In the genomic region with DNA sequence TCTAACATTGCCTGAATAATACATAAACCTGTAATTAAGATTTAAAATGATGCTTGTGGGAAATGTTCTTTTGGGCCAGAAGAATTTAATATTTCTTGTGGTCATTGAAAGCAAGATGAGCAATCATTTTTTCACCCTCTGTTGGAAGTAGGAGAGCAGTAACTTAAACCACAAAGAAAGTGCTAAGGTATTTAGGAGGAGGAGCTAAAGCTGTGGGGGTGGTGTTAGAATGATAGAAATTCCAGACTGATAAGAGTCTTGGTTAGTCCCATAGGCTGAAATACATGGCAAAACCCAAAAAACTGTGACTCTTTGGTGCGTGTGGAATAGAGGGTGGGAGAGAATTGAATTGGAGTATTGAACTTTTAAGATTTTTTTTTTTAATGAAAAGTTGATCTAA, we compare ENCODE assay signal across 23 cellular contexts.
A peak's percentile ranks its signal among the peaks of the same experiment; 100 is the strongest.
DNase-seq lines count a peak whose midpoint lies in the region; ATAC-seq, FAIRE-seq and TF ChIP-seq lines count a peak whose summit lies in the region.
"Had no signal": no experiment of that assay in that cellular context is flagged by ENCODE, and none has a peak within 500 bp of the region (broad histone marks: within the 10 kb centered on the region; RNA-seq: fewer than 3 reads in every experiment).

No MANE protein-coding gene starts in this region.

- H3K36me3 ChIP-seq in bronchial epithelial cell (ENCODE audit: control insufficient read depth, insufficient read depth, low read length) = no peaks in the 10 kb centered on the region
- H3K36me3 ChIP-seq: HAP-1 had no signal

- no peak overlapping the region for H3K4me3 ChIP-seq in bronchial epithelial cell (ENCODE audit: low read depth, low read length)
- H3K4me3 ChIP-seq: HAP-1, SK-N-MC had no signal

- peak; percentile 30 for DNase-seq in A172 (ENCODE audit: low spot score)
- DNase-seq in NCI-H226 = peak; percentile 66
- DNase-seq in bronchial epithelial cell (ENCODE audit: low read depth) = peak; percentile 23
- peak; percentile 17 for DNase-seq in kidney glomerular epithelial cell (lab: John Stamatoyannopoulos, UW)
- DNase-seq in H54 (ENCODE audit: insufficient read length, low spot score) = no peak
- DNase-seq in activated naive CD4-positive, alpha-beta T cell treated with anti-CD3 and anti-CD28 coated beads, Interleukin-2, amount 10 ng/mL, durations not matched to agents 7 days and 5 days = no peak
- DNase-seq in left colon = no peak
- DNase-seq in GM20000 (ENCODE audit: low spot score) = no peak
- DNase-seq: 8988T; Caco-2; CD4-positive, CD25-positive, alpha-beta regulatory T cell; Karpas-422; MM.1S; NCI-H1092; NCI-H1436 treated with DMSO at 0.1 percent for 48 hours; NCI-H2029; NCI-H446; Right ventricle myocardium superior had no signal

- H3K27me3 ChIP-seq in bronchial epithelial cell (ENCODE audit: control insufficient read depth, insufficient read depth, low read length) = no peaks in the 10 kb centered on the region

- TF ChIP-seq CTCF in bronchial epithelial cell (IDR thresholded peaks at IDR 0.05; ENCODE audit: insufficient read depth, low read length, severe bottlenecking) = no peak
- TF ChIP-seq CTCF in GM20000 (IDR thresholded peaks at IDR 0.05; ENCODE audit: extremely low read depth, missing control alignments) = no peak

- no peaks in the 10 kb centered on the region for H3K36me3 Mint-ChIP-seq in activated naive CD4-positive, alpha-beta T cell treated with anti-CD3 and anti-CD28 coated beads, Interleukin-2, amount 10 ng/mL, durations not matched to agents 7 days and 5 days
- H3K36me3 Mint-ChIP-seq: CD4-positive, CD25-positive, alpha-beta regulatory T cell; IgD-negative memory B cell had no signal

- TF ChIP-seq POLR2A in H54 (IDR thresholded peaks at IDR 0.05; ENCODE audit: low read depth, low read length) = no peak

- intact Hi-C loops in left colon (cut with DNase I, micrococcal nuclease) = no loop called here

- no peak overlapping the region for H3K27ac Mint-ChIP-seq in activated naive CD4-positive, alpha-beta T cell treated with anti-CD3 and anti-CD28 coated beads, Interleukin-2, amount 10 ng/mL, durations not matched to agents 7 days and 5 days
- H3K27ac Mint-ChIP-seq: B cell; CD4-positive, CD25-positive, alpha-beta regulatory T cell; IgD-negative memory B cell had no signal

- CTCF ChIA-PET in activated naive CD4-positive, alpha-beta T cell treated with anti-CD3 and anti-CD28 coated beads, Interleukin-2, amount 10 ng/mL, durations not matched to agents 7 days and 5 days (lab: Charles Lee) = no interaction called here

- no peaks in the 10 kb centered on the region for H3K4me1 Mint-ChIP-seq in activated naive CD4-positive, alpha-beta T cell treated with anti-CD3 and anti-CD28 coated beads, Interleukin-2, amount 10 ng/mL, durations not matched to agents 7 days and 5 days
- H3K4me1 Mint-ChIP-seq: B cell; CD4-positive, CD25-positive, alpha-beta regulatory T cell had no signal

- H3K27me3 Mint-ChIP-seq in activated naive CD4-positive, alpha-beta T cell treated with anti-CD3 and anti-CD28 coated beads, Interleukin-2, amount 10 ng/mL, durations not matched to agents 7 days and 5 days = no peaks in the 10 kb centered on the region
- H3K27me3 Mint-ChIP-seq: B cell; CD4-positive, CD25-positive, alpha-beta regulatory T cell had no signal

- no peak for ATAC-seq in left colon
- ATAC-seq: Panc1 had no signal

- no peak overlapping the region for H3K4me3 Mint-ChIP-seq in activated naive CD4-positive, alpha-beta T cell treated with anti-CD3 and anti-CD28 coated beads, Interleukin-2, amount 10 ng/mL, durations not matched to agents 7 days and 5 days
- H3K4me3 Mint-ChIP-seq: B cell; CD4-positive, CD25-positive, alpha-beta regulatory T cell; IgD-negative memory B cell had no signal

- FAIRE-seq in bronchial epithelial cell (lab: Jason Lieb, UNC) (no peak), H54 (lab: Jason Lieb, UNC) (no peak)

- peaks cover 3% of the 10 kb centered on the region for H3K9me3 Mint-ChIP-seq in activated naive CD4-positive, alpha-beta T cell treated with anti-CD3 and anti-CD28 coated beads, Interleukin-2, amount 10 ng/mL, durations not matched to agents 7 days and 5 days

Comparison
In these comparisons a context has a peak if more than half of its experiments do, and no peak if none do; other contexts are left out.
1. DNase-seq: peak in A172 (single experiment), NCI-H226 (single experiment), bronchial epithelial cell (single experiment) and kidney glomerular epithelial cell (single experiment); none in H54 (single experiment), activated naive CD4-positive, alpha-beta T cell treated with anti-CD3 and anti-CD28 coated beads, Interleukin-2, amount 10 ng/mL, durations not matched to agents 7 days and 5 days (single experiment), left colon (0 of 2) and GM20000 (single experiment).